In genomic region chr10:101841826-101842225, GRCh38 we compare ENCODE assay signal across 18 cellular contexts. TPM values are rescaled to one million over a fixed set of nuclear protein-coding genes. Genes with fewer than 3 reads are reported as not detected.
DNase-seq lines count a peak whose midpoint lies in the region; ATAC-seq, FAIRE-seq and TF ChIP-seq lines count a peak whose summit lies in the region.
"Had no signal": no experiment of that assay in that cellular context is flagged by ENCODE, and none has a peak within 500 bp of the region (broad histone marks: within the 10 kb centered on the region; RNA-seq: fewer than 3 reads in every experiment).

No MANE protein-coding gene starts in this region.

- H3K27me3 ChIP-seq in BE2C (no peaks in the 10 kb centered on the region), K562 (ENCODE audit: control insufficient read depth in 2 of 2, insufficient read depth in 2 of 2, low read length in 2 of 2) (no peaks in the 10 kb centered on the region)
- H3K27me3 ChIP-seq: body of pancreas, testis had no signal

- intact Hi-C loops in K562 (cut with micrococcal nuclease): loop anchor here (5.0 to 10.0 kb wide), 2 partner anchors 215 to 273 kb away; partner anchors contain the start of gene ARMH3

- no peaks in the 10 kb centered on the region for H3K36me3 ChIP-seq in BE2C
- H3K36me3 ChIP-seq in K562 (ENCODE audit: control insufficient read depth, insufficient read depth, low read length): peaks cover 2% of the 10 kb centered on the region; the same call in 1 of the 3 replicates

- H3K27ac Mint-ChIP-seq in naive B cell: peak overlapping the region in 3 of 6 donors; percentile 64 to 90 (median 89)
- H3K27ac Mint-ChIP-seq in T-helper 17 cell: no peak overlapping the region
- H3K27ac Mint-ChIP-seq: activated CD4-positive, alpha-beta memory T cell treated with anti-CD3 and anti-CD28 coated beads for 36 hours; T-helper 1 cell treated with Interleukin-12 subunit alpha and Interleukin-12 subunit beta and Interleukin-4 antibody, amounts not matched to agents 30 μg/mL and 1 μg/mL, for 36 hours had no signal

- POLR2A ChIA-PET in K562 (lab: Yijun Ruan, JAX): interaction anchor here (0.6 to 2.9 kb wide), 11 partner anchors 24 to 304 kb away, joined by 3 to 35 read pairs (median 4); partner anchors contain the start of gene OGA

- DNase-seq in BE2C (peak; percentile 37), G401 (ENCODE audit: low spot score) (peak; percentile 14), K562 (ENCODE audit: extremely low read depth in 1 of 4, low spot score in 3 of 4) (peak; percentile 0 to 6 (median 2)), naive B cell (peak; percentile 7), NOMO-1 treated with dmso at 0.1 percent for 144 hours (lab: John Stamatoyannopoulos, UW; ENCODE audit: unreplicated experiment) (no peak), KG1 (lab: John Stamatoyannopoulos, UW) (no peak), T-helper 17 cell (no peak)
- DNase-seq: NCI-H2081 treated with DMSO at 0.1 percent for 48 hours, NCI-H524 treated with DMSO at 0.1 percent for 48 hours, WERI-Rb-1 had no signal

- TF ChIP-seq CTCF in BE2C (IDR thresholded peaks at IDR 0.05; ENCODE audit: low read depth, low read length) (no peak), K562 (IDR thresholded peaks at IDR 0.05 in 2 of 3, conservative IDR thresholded peaks at IDR 0.05 in 1 of 3; ENCODE audit: insufficient read depth in 2 of 3, low read depth in 1 of 3, low read length in 3 of 3) (no peak)

- H4K20me1 ChIP-seq in K562 (replicated peaks; ENCODE audit: control insufficient read depth, insufficient read depth, low read length): no peaks in the 10 kb centered on the region

- FAIRE-seq in K562 (lab: Jason Lieb, UNC): no peak
- FAIRE-seq: GM18507 had no signal

- H2AFZ ChIP-seq in K562 (ENCODE audit: low read depth, low read length): no peak overlapping the region
- H2AFZ ChIP-seq: GM23248 had no signal

- H3K4me2 ChIP-seq in K562 (ENCODE audit: insufficient read depth, low read length): no peak overlapping the region

- no peaks in the 10 kb centered on the region for H3K9me3 Mint-ChIP-seq in naive B cell
- H3K9me3 Mint-ChIP-seq: activated CD4-positive, alpha-beta memory T cell treated with anti-CD3 and anti-CD28 coated beads for 36 hours; T-helper 1 cell treated with Interleukin-12 subunit alpha and Interleukin-12 subunit beta and Interleukin-4 antibody, amounts not matched to agents 30 μg/mL and 1 μg/mL, for 36 hours had no signal

- H3K4me1 Mint-ChIP-seq in naive B cell (peaks cover 55 to 72% (median 61%) of the 10 kb centered on the region in 3 donors), T-helper 17 cell (peaks cover 39% of the 10 kb centered on the region)

- H3K9ac ChIP-seq in K562 (ENCODE audit: insufficient read depth in 1 of 2, low read depth in 2 of 2, low read length in 2 of 2): peak overlapping the region in 1 of 2 experiments; percentile 45; a peak in 1 of 4 replicates
- H3K9ac ChIP-seq: GM23248 had no signal

- BruUV-seq in K562 (replicated peaks; lab: Mats Ljungman, UMichigan): no TSS peak

- no peak overlapping the region for H3K27ac ChIP-seq in K562 (ENCODE audit: extremely low read depth, low read depth, low read length)
- H3K27ac ChIP-seq: body of pancreas, coronary artery, GM23248, testis, WERI-Rb-1 had no signal

- peaks cover 3% of the 10 kb centered on the region for H3K4me1 ChIP-seq in BE2C
- H3K4me1 ChIP-seq in K562 (replicated peaks in 1 of 2; ENCODE audit: control insufficient read depth in 2 of 2, insufficient read depth in 2 of 2, low read length in 2 of 2): peaks cover 0 to 19% of the 10 kb centered on the region in 2 experiments; a peak in 4 of 5 replicates

- H3K36me3 Mint-ChIP-seq in naive B cell (no peaks in the 10 kb centered on the region), T-helper 17 cell (ENCODE audit: low read depth) (no peaks in the 10 kb centered on the region)
- H3K36me3 Mint-ChIP-seq: activated CD4-positive, alpha-beta memory T cell treated with anti-CD3 and anti-CD28 coated beads for 36 hours had no signal

- TF ChIP-seq POLR2A in K562 (conservative IDR thresholded peaks at IDR 0.05): no peak

- no peaks in the 10 kb centered on the region for H3K79me2 ChIP-seq in K562 (ENCODE audit: control insufficient read depth, insufficient read depth, low read length)

- H3K4me3 Mint-ChIP-seq in naive B cell (peak overlapping the region; percentile 82 to 97 (median 94)), T-helper 17 cell (no peak overlapping the region)

- ATAC-seq in K562: no peak
- no peak for ATAC-seq in naive B cell (ENCODE audit: low read depth in 2 of 2)
- no peak for ATAC-seq in T-helper 17 cell
- no peak for ATAC-seq in GM18907 (IDR thresholded peaks at IDR 0.05; ENCODE audit: unreplicated experiment)

- H3K27me3 Mint-ChIP-seq in naive B cell (no peaks in the 10 kb centered on the region), T-helper 17 cell (no peaks in the 10 kb centered on the region)

- H3K4me3 ChIP-seq in BE2C (ENCODE audit: low read depth, low read length) (no peak overlapping the region), K562 (no peak overlapping the region)
- H3K4me3 ChIP-seq: body of pancreas had no signal

- no peak for TF ChIP-seq RAD21 in K562 (CRISPR knock-in tag; conservative IDR thresholded peaks at IDR 0.05 in 1 of 2, IDR thresholded peaks at IDR 0.05 in 1 of 2)

- H3K9me1 ChIP-seq in K562 (ENCODE audit: control insufficient read depth, insufficient read depth, low read length): no peaks in the 10 kb centered on the region

- CTCF ChIA-PET in K562 (lab: Yijun Ruan, JAX; ENCODE audit: low intra/inter-chr PET ratio): no interaction called here

- H3K9me3 ChIP-seq in BE2C (no peaks in the 10 kb centered on the region), K562 (replicated peaks; ENCODE audit: control insufficient read depth, insufficient read depth, low read depth, low read length) (no peaks in the 10 kb centered on the region), T-helper 17 cell (ENCODE audit: control insufficient read depth, low read length, poor library complexity, severe bottlenecking) (no peaks in the 10 kb centered on the region)
- H3K9me3 ChIP-seq: body of pancreas, testis had no signal

- in situ Hi-C loops in G401 (cut with HindIII; ENCODE audit: low sequenced_read_pairs): no loop called here
- in situ Hi-C loops in K562 (cut with MboI): loop anchor here (5.0 to 25.0 kb wide), 5 partner anchors 235 to 770 kb away; partner anchors contain the start of genes ACTR1A, CUEDC2 and SUFU

- no peak for TF ChIP-seq EP300 in K562 (IDR thresholded peaks at IDR 0.05; ENCODE audit: low read length)

RNA-seq across cellular contexts. Expression of gene KCNIP2, which starts 1.8 kb away (rescaled TPM):
- polyA plus RNA-seq in BE2C (2012; ENCODE audit: insufficient read depth, insufficient read length, low read depth): 5.0 TPM
- total RNA-seq in G401 (2014; rRNA removed; shearing (Covaris generic)): not detected in 2 replicates
- total RNA-seq in K562 (2011; cell fraction: chromatin; rRNA removed; ENCODE audit: low replicate concordance): 32.6 and 43.2 TPM in 2 replicates
- total RNA-seq in K562 (2011; cell fraction: nucleolus; rRNA removed): 16.7 and 18.7 TPM in 2 replicates
- 49.0 and 80.9 TPM in 2 replicates for total RNA-seq in K562 (2011; cell fraction: nucleoplasm; rRNA removed)
- total RNA-seq in K562 (2014; rRNA removed): 2.9 and 4.2 TPM in 2 replicates
- 2.9 and 4.0 TPM in 2 replicates for total RNA-seq in K562 (2014; rRNA removed; fragmentation: Illumina TruSeq; extraction: Trizol)
- total RNA-seq in K562 (2015; rRNA removed; fragmentation: Illumina TruSeq; extraction: Trizol): 3.2 and 4.1 TPM in 2 replicates
- total RNA-seq in K562 (2021): 4.8 and 7.6 TPM in 2 replicates
- 7.1 and 9.5 TPM in 2 replicates for polyA plus RNA-seq in K562 (2011; rRNA removed)
- 1.7 and 3.2 TPM in 2 replicates for polyA plus RNA-seq in K562 (2011; cell fraction: cytosol; rRNA removed)
- 57.8 and 62.2 TPM in 2 replicates for polyA plus RNA-seq in K562 (2011; cell fraction: nucleus; rRNA removed)
- polyA plus RNA-seq in K562 (2012): 6.0 and 9.6 TPM in 2 replicates
- polyA plus RNA-seq in K562 (2014; fragmentation: Illumina TruSeq; extraction: Trizol): 6.3 and 7.9 TPM in 2 replicates
- 1 to 10 TPM; 2.5 to 3.2 TPM for polyA plus RNA-seq in K562 (2014; fragmentation: Nextera tagmentation; extraction: Ambion mirVana)
- polyA plus RNA-seq in K562 (2014; rRNA removed): 6.2 and 6.6 TPM in 2 replicates
- 2.1 and 4.6 TPM in 2 replicates for polyA minus RNA-seq in K562 (2011; rRNA and poly(A)+ RNA removed)
- 0.91 TPM in 1 of 2 replicates, not detected in the other for polyA minus RNA-seq in K562 (2011; cell fraction: cytosol; rRNA and poly(A)+ RNA removed)
- 5.5 and 11.3 TPM in 2 replicates for polyA minus RNA-seq in K562 (2011; cell fraction: nucleus; rRNA and poly(A)+ RNA removed)
- polyA plus RNA-seq in naive B cell (ENCODE audit: low read depth in 6 of 6): 10 to 100 TPM; 12.9 to 56.1 (median 32.8) TPM
- 1 to 10 TPM; 2.9 to 4.1 TPM for total RNA-seq in T-helper 17 cell

RNA-seq across cellular contexts. Expression of gene OGA, which starts 23.6 kb away (rescaled TPM):
- polyA plus RNA-seq in BE2C (2012; ENCODE audit: insufficient read depth, insufficient read length, low read depth): 41.7 TPM
- 56.1 and 67.4 TPM in 2 replicates for total RNA-seq in G401 (2014; rRNA removed; shearing (Covaris generic))
- total RNA-seq in K562 (2011; cell fraction: chromatin; rRNA removed; ENCODE audit: low replicate concordance): 146 and 468 TPM in 2 replicates
- total RNA-seq in K562 (2011; cell fraction: nucleolus; rRNA removed): 65.4 and 98.2 TPM in 2 replicates
- total RNA-seq in K562 (2011; cell fraction: nucleoplasm; rRNA removed): 193 and 258 TPM in 2 replicates
- total RNA-seq in K562 (2014; rRNA removed) (47.5 and 51.3 TPM in 2 replicates), K562 (2014; rRNA removed; fragmentation: Illumina TruSeq; extraction: Trizol) (67.1 and 72.2 TPM in 2 replicates), K562 (2015; rRNA removed; fragmentation: Illumina TruSeq; extraction: Trizol) (58.4 and 60.7 TPM in 2 replicates), K562 (2021) (41.6 and 54.3 TPM in 2 replicates), T-helper 17 cell (100 to 1,000 TPM; 411 to 421 TPM)
- polyA plus RNA-seq in K562 (2011; rRNA removed) (73.5 and 79.9 TPM in 2 replicates), K562 (2014; fragmentation: Illumina TruSeq; extraction: Trizol) (61.1 and 61.2 TPM in 2 replicates), K562 (2014; fragmentation: Nextera tagmentation; extraction: Ambion mirVana) (10 to 100 TPM; 13.5 to 18.6 TPM), K562 (2014; rRNA removed) (59.5 and 61.8 TPM in 2 replicates), naive B cell (ENCODE audit: low read depth in 6 of 6) (10 to 100 TPM; 36.1 to 77.5 (median 61.2) TPM)
- polyA plus RNA-seq in K562 (2011; cell fraction: cytosol; rRNA removed): 7.7 and 23.2 TPM in 2 replicates
- 116 and 157 TPM in 2 replicates for polyA plus RNA-seq in K562 (2011; cell fraction: nucleus; rRNA removed)
- polyA plus RNA-seq in K562 (2012): 42.3 and 50.2 TPM in 2 replicates
- 82.2 and 103 TPM in 2 replicates for polyA minus RNA-seq in K562 (2011; rRNA and poly(A)+ RNA removed)
- polyA minus RNA-seq in K562 (2011; cell fraction: cytosol; rRNA and poly(A)+ RNA removed): 25.0 and 32.5 TPM in 2 replicates
- 36.2 and 78.1 TPM in 2 replicates for polyA minus RNA-seq in K562 (2011; cell fraction: nucleus; rRNA and poly(A)+ RNA removed)

RNA-seq across cellular contexts. Expression of gene NPM3, which starts 58.6 kb away (rescaled TPM):
- polyA plus RNA-seq in BE2C (2012; ENCODE audit: insufficient read depth, insufficient read length, low read depth): 189 TPM
- total RNA-seq in G401 (2014; rRNA removed; shearing (Covaris generic)): 235 and 256 TPM in 2 replicates
- 7.6 and 17.3 TPM in 2 replicates for total RNA-seq in K562 (2011; cell fraction: chromatin; rRNA removed; ENCODE audit: low replicate concordance)
- 26.8 and 34.0 TPM in 2 replicates for total RNA-seq in K562 (2011; cell fraction: nucleolus; rRNA removed)
- 22.0 and 23.0 TPM in 2 replicates for total RNA-seq in K562 (2011; cell fraction: nucleoplasm; rRNA removed)
- total RNA-seq in K562 (2014; rRNA removed) (171 and 204 TPM in 2 replicates), K562 (2014; rRNA removed; fragmentation: Illumina TruSeq; extraction: Trizol) (85.8 and 114 TPM in 2 replicates), K562 (2015; rRNA removed; fragmentation: Illumina TruSeq; extraction: Trizol) (108 and 112 TPM in 2 replicates), K562 (2021) (147 and 148 TPM in 2 replicates), T-helper 17 cell (10 to 100 TPM; 13.1 to 13.8 TPM)
- polyA plus RNA-seq in K562 (2011; rRNA removed) (88.9 and 97.4 TPM in 2 replicates), K562 (2014; fragmentation: Illumina TruSeq; extraction: Trizol) (204 and 239 TPM in 2 replicates), K562 (2014; fragmentation: Nextera tagmentation; extraction: Ambion mirVana) (10 to 100 TPM; 15.2 to 54.4 TPM), K562 (2014; rRNA removed) (161 and 168 TPM in 2 replicates), naive B cell (ENCODE audit: low read depth in 6 of 6) (1 to 10 TPM; 2.0 to 5.4 (median 4.2) TPM)
- 141 and 176 TPM in 2 replicates for polyA plus RNA-seq in K562 (2011; cell fraction: cytosol; rRNA removed)
- polyA plus RNA-seq in K562 (2011; cell fraction: nucleus; rRNA removed): 72.2 and 89.1 TPM in 2 replicates
- polyA plus RNA-seq in K562 (2012): 76.1 and 130 TPM in 2 replicates
- polyA minus RNA-seq in K562 (2011; rRNA and poly(A)+ RNA removed): 48.1 and 61.6 TPM in 2 replicates
- polyA minus RNA-seq in K562 (2011; cell fraction: cytosol; rRNA and poly(A)+ RNA removed): 36.0 and 44.2 TPM in 2 replicates
- 11.2 and 12.2 TPM in 2 replicates for polyA minus RNA-seq in K562 (2011; cell fraction: nucleus; rRNA and poly(A)+ RNA removed)

Comparison
In these comparisons a context has a peak if more than half of its experiments do, and no peak if none do; other contexts are left out.
1. DNase-seq: peak in BE2C (single experiment), G401 (single experiment), K562 (4 of 4) and naive B cell (single experiment); none in NOMO-1 treated with dmso at 0.1 percent for 144 hours (single experiment), KG1 (single experiment) and T-helper 17 cell (0 of 3).